ENCODE assay signal across 10 cellular contexts in the genomic region with DNA sequence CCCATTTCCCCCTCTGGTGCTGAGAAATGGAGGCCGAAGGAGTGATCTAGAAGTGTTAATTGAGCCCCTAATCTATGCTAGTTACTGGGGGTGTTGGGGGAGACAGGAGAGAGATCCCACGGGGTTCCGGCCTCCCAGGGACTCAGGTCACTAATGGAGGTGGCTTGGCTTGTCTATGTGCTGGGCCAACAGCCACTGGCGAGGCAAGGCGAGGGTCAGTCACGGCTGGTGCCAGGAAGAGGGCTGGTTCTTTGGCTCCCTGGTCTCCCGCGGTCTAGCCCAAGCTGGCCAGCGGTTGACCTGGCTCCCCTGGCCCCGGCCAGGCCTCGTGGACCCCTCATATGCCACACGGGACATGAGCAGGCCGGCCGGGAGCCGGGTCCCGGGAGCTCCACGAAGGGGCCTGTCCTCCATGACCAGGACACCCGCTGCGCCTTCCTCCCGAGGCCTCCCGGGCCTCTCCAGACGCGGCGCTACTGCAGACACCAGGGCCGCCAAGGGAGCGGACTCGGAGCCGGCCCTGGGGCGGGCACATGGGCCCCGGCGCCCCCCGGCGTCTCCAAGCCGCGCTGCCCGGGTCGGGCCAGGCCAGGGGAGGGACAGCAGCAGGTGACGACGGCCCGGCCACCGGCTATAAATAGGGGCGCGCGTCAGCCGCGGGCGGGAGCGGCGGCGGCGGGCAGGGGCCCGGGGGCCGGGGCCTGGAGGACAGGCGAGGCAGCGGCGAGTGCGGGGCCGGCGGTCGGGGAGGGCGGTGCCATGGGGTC. TPM values are rescaled to one million over a fixed set of nuclear protein-coding genes. Genes with fewer than 3 reads are reported as not detected.
DNase-seq lines count a peak whose midpoint lies in the region; ATAC-seq and TF ChIP-seq lines count a peak whose summit lies in the region.
"Had no signal": no experiment of that assay in that cellular context is flagged by ENCODE, and none has a peak within 500 bp of the region (broad histone marks: within the 10 kb centered on the region; RNA-seq: fewer than 3 reads in every experiment).

A gene with protein sequence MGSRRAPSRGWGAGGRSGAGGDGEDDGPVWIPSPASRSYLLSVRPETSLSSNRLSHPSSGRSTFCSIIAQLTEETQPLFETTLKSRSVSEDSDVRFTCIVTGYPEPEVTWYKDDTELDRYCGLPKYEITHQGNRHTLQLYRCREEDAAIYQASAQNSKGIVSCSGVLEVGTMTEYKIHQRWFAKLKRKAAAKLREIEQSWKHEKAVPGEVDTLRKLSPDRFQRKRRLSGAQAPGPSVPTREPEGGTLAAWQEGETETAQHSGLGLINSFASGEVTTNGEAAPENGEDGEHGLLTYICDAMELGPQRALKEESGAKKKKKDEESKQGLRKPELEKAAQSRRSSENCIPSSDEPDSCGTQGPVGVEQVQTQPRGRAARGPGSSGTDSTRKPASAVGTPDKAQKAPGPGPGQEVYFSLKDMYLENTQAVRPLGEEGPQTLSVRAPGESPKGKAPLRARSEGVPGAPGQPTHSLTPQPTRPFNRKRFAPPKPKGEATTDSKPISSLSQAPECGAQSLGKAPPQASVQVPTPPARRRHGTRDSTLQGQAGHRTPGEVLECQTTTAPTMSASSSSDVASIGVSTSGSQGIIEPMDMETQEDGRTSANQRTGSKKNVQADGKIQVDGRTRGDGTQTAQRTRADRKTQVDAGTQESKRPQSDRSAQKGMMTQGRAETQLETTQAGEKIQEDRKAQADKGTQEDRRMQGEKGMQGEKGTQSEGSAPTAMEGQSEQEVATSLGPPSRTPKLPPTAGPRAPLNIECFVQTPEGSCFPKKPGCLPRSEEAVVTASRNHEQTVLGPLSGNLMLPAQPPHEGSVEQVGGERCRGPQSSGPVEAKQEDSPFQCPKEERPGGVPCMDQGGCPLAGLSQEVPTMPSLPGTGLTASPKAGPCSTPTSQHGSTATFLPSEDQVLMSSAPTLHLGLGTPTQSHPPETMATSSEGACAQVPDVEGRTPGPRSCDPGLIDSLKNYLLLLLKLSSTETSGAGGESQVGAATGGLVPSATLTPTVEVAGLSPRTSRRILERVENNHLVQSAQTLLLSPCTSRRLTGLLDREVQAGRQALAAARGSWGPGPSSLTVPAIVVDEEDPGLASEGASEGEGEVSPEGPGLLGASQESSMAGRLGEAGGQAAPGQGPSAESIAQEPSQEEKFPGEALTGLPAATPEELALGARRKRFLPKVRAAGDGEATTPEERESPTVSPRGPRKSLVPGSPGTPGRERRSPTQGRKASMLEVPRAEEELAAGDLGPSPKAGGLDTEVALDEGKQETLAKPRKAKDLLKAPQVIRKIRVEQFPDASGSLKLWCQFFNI (N-terminal part only) (plus strand): TSS at position 663 of the 767 bp plus-strand sequence. CDS start 97 bp downstream, at position 760.

- H3K4me2 ChIP-seq in hepatocyte, result peak within 1 kb of the TSS; percentile 67

- WGBS in hepatocyte (ENCODE audit: low lambda C conversion rate, missing lambda C conversion rate), result 39% methylated on average over 29 of the region's 61 CpGs
- WGBS in prostate gland, result 41% methylated on average over 53 of the region's 61 CpGs

- H3K79me2 ChIP-seq in hepatocyte, result peaks cover 30% of the 10 kb centered on the region

- H2AFZ ChIP-seq in hepatocyte, result peak within 1 kb of the TSS; percentile 59

- no peak for TF ChIP-seq CTCF in Caco-2 (IDR thresholded peaks at IDR 0.05; ENCODE audit: insufficient read depth in 1 of 2, low read depth in 1 of 2, low read length in 1 of 2, severe bottlenecking in 1 of 2, unreplicated experiment in 1 of 2)
- TF ChIP-seq CTCF in hepatocyte (IDR thresholded peaks at IDR 0.05; ENCODE audit: poor library complexity), result peak; percentile 29
- no peak for TF ChIP-seq CTCF in prostate gland (IDR thresholded peaks at IDR 0.05)

- H3K4me1 ChIP-seq in Caco-2 (peaks cover 35% of the 10 kb centered on the region), hepatocyte (ENCODE audit: insufficient read depth) (peaks cover 29% of the 10 kb centered on the region), prostate gland (replicated peaks) (peaks cover 8% of the 10 kb centered on the region)

- H3K9me2 ChIP-seq in hepatocyte (replicated peaks; ENCODE audit: insufficient read depth), result no peaks in the 10 kb centered on the region

- H3K9me3 ChIP-seq in Caco-2 (no peaks in the 10 kb centered on the region), hepatocyte (ENCODE audit: low read depth) (no peaks in the 10 kb centered on the region), prostate gland (no peaks in the 10 kb centered on the region)

- H3K9me3 Mint-ChIP-seq in Caco-2 (ENCODE audit: unreplicated experiment), result no peaks in the 10 kb centered on the region
- H3K9me3 Mint-ChIP-seq in activated naive CD8-positive, alpha-beta T cell treated with anti-CD3 and anti-CD28 coated beads, Interleukin-2, amount 10 ng/mL, durations not matched to agents 7 days and 5 days, result no peaks in the 10 kb centered on the region

- H3K4me3 ChIP-seq in Caco-2 (ENCODE audit: low read depth, low read length) (no peak within 1 kb of the TSS), hepatocyte (peak within 1 kb of the TSS; percentile 20), prostate gland (peak within 1 kb of the TSS in 1 of 2 donors; percentile 3)

- H3K4me3 Mint-ChIP-seq in Caco-2 (ENCODE audit: unreplicated experiment), result peak within 1 kb of the TSS; percentile 44
- peak within 1 kb of the TSS; percentile 53 for H3K4me3 Mint-ChIP-seq in activated naive CD8-positive, alpha-beta T cell treated with anti-CD3 and anti-CD28 coated beads, Interleukin-2, amount 10 ng/mL, durations not matched to agents 7 days and 5 days
- H3K4me3 Mint-ChIP-seq: activated CD8-positive, alpha-beta memory T cell treated with anti-CD3 and anti-CD28 coated beads, Interleukin-2, amount 10 ng/mL, durations not matched to agents 7 days and 5 days had no signal

- POLR2A ChIA-PET in Caco-2 (lab: Charles Lee), result no interaction called here
- POLR2A ChIA-PET in activated naive CD8-positive, alpha-beta T cell treated with anti-CD3 and anti-CD28 coated beads, Interleukin-2, amount 10 ng/mL, durations not matched to agents 7 days and 5 days (lab: Charles Lee), result no interaction called here

- CTCF ChIA-PET in Caco-2 (lab: Charles Lee), result interaction anchor here (0.5 to 0.8 kb wide), 2 partner anchors 14 to 246 kb away, joined by 3 to 4 read pairs; no protein-coding TSS in a partner anchor

- no peaks in the 10 kb centered on the region for H4K20me1 ChIP-seq in hepatocyte (ENCODE audit: insufficient read depth, poor library complexity, severe bottlenecking)

- no peak for ATAC-seq in activated naive CD8-positive, alpha-beta T cell treated with anti-CD3 and anti-CD28 coated beads, Interleukin-2, amount 10 ng/mL, durations not matched to agents 7 days and 5 days (ENCODE audit: low read depth)
- no peak for ATAC-seq in GM21825 (IDR thresholded peaks at IDR 0.05; ENCODE audit: unreplicated experiment)
- ATAC-seq: activated CD8-positive, alpha-beta memory T cell treated with anti-CD3 and anti-CD28 coated beads, Interleukin-2, amount 10 ng/mL, durations not matched to agents 7 days and 5 days had no signal

- DNase-seq in Caco-2 (no peak), hepatocyte (ENCODE audit: low spot score) (peak; percentile 87), prostate gland (ENCODE audit: low spot score) (no peak), A172 (ENCODE audit: low spot score) (no peak), AG08396 (ENCODE audit: low spot score) (no peak), NCI-H748 (lab: John Stamatoyannopoulos, UW; ENCODE audit: unreplicated experiment) (no peak)
- DNase-seq in activated naive CD8-positive, alpha-beta T cell treated with anti-CD3 and anti-CD28 coated beads, Interleukin-2, amount 10 ng/mL, durations not matched to agents 7 days and 5 days, result no peak
- DNase-seq: activated CD8-positive, alpha-beta memory T cell treated with anti-CD3 and anti-CD28 coated beads, Interleukin-2, amount 10 ng/mL, durations not matched to agents 7 days and 5 days; NCI-H2227 treated with DMSO at 0.1 percent for 48 hours had no signal

- H3K36me3 Mint-ChIP-seq in Caco-2 (ENCODE audit: insufficient read depth, unreplicated experiment), result peaks cover 15% of the 10 kb centered on the region
- no peaks in the 10 kb centered on the region for H3K36me3 Mint-ChIP-seq in activated naive CD8-positive, alpha-beta T cell treated with anti-CD3 and anti-CD28 coated beads, Interleukin-2, amount 10 ng/mL, durations not matched to agents 7 days and 5 days
- H3K36me3 Mint-ChIP-seq: activated CD8-positive, alpha-beta memory T cell treated with anti-CD3 and anti-CD28 coated beads, Interleukin-2, amount 10 ng/mL, durations not matched to agents 7 days and 5 days had no signal

- peak within 1 kb of the TSS; percentile 75 for H3K27ac Mint-ChIP-seq in Caco-2 (ENCODE audit: unreplicated experiment)
- no peak within 1 kb of the TSS for H3K27ac Mint-ChIP-seq in activated naive CD8-positive, alpha-beta T cell treated with anti-CD3 and anti-CD28 coated beads, Interleukin-2, amount 10 ng/mL, durations not matched to agents 7 days and 5 days
- H3K27ac Mint-ChIP-seq: activated CD8-positive, alpha-beta memory T cell treated with anti-CD3 and anti-CD28 coated beads, Interleukin-2, amount 10 ng/mL, durations not matched to agents 7 days and 5 days had no signal

- no peak for TF ChIP-seq POLR2A in prostate gland (IDR thresholded peaks at IDR 0.05)

- H3K36me3 ChIP-seq in Caco-2 (ENCODE audit: control insufficient read depth, insufficient read depth, low read length) (no peaks in the 10 kb centered on the region), hepatocyte (replicated peaks; ENCODE audit: insufficient read depth, low read depth) (no peaks in the 10 kb centered on the region), prostate gland (no peaks in the 10 kb centered on the region)

- H3K4me1 Mint-ChIP-seq in Caco-2 (ENCODE audit: low read depth, unreplicated experiment), result peaks cover 28% of the 10 kb centered on the region
- peaks cover 5% of the 10 kb centered on the region for H3K4me1 Mint-ChIP-seq in activated naive CD8-positive, alpha-beta T cell treated with anti-CD3 and anti-CD28 coated beads, Interleukin-2, amount 10 ng/mL, durations not matched to agents 7 days and 5 days

- H3K27me3 ChIP-seq in Caco-2 (replicated peaks; ENCODE audit: control insufficient read depth, insufficient read depth, low read length) (no peaks in the 10 kb centered on the region), hepatocyte (no peaks in the 10 kb centered on the region), prostate gland (replicated peaks; ENCODE audit: insufficient read depth) (no peaks in the 10 kb centered on the region)

- intact Hi-C loops in Caco-2 (cut with micrococcal nuclease; ENCODE audit: unreplicated experiment), result loop anchor here (5.0 kb wide), 1 partner anchor 165 kb away; a partner anchor contains a TSS
- intact Hi-C loops in prostate gland (cut with DNase I), result no loop called here

- no peaks in the 10 kb centered on the region for H3K27me3 Mint-ChIP-seq in Caco-2 (ENCODE audit: insufficient read depth, unreplicated experiment)
- peaks cover 14% of the 10 kb centered on the region for H3K27me3 Mint-ChIP-seq in activated naive CD8-positive, alpha-beta T cell treated with anti-CD3 and anti-CD28 coated beads, Interleukin-2, amount 10 ng/mL, durations not matched to agents 7 days and 5 days

- no TSS peak for BruUV-seq in Caco-2 (replicated peaks; lab: Mats Ljungman, UMichigan)

- H3K27ac ChIP-seq in hepatocyte (peak within 1 kb of the TSS; percentile 99), prostate gland (peak within 1 kb of the TSS; percentile 46 to 55)

RNA-seq across cellular contexts. Expression of the gene that starts here (rescaled TPM):
- total RNA-seq in Caco-2 (2022) (0.43 and 0.95 TPM in 2 replicates), hepatocyte (25.3 and 25.9 TPM in 2 replicates), prostate gland (1 to 10 TPM in 1 of 2 donors, under 1 TPM in 1; 0.68 to 7.2 TPM)
- total RNA-seq in activated naive CD8-positive, alpha-beta T cell treated with anti-CD3 and anti-CD28 coated beads, Interleukin-2, amount 10 ng/mL, durations not matched to agents 7 days and 5 days, result under 1 TPM; 0.17 to 0.28 TPM
- 6.0 and 7.1 TPM in 2 replicates for polyA plus RNA-seq in hepatocyte
- total RNA-seq in A172 (2014; rRNA removed; shearing (Covaris generic)), result 0.10 and 0.12 TPM in 2 replicates
